ENCODE assay signal across 8 cellular contexts in the genomic region with DNA sequence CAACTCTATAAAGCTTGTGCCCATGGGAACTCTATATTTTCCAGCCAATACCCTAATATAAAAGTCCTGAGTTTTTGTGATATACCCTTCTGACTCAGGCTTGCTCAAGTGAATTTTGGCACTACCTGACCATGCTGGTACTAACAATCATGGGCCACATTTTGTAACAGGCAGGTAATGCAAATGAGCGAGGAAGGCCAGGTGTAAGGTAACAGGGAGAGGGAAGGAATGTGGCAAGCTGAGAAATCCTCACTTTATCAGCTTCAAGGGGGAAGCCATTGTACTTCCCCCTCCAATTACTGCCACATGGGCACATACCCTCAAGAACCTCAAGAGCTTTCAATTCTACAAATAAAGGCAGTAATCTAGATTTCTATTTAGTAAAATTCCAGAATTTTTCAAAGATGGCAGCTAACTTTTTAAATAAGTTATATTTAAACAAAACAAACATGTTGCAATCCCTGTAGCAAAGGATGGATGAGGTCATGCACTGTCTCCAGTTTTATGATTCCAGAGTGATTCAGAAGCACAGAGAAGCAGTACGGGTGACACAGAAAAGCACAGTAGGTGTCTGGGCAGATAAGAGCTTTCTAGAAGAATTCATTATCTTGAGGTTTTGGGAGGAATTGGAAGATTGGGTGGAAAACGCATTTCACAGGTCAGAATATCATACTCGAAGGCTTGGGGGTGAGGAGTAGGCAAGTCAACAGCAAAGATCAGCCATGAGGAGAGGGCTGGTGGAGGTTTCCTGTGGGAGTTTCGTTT.
DNase-seq lines count a peak whose midpoint lies in the region; ATAC-seq and TF ChIP-seq lines count a peak whose summit lies in the region.

No MANE protein-coding gene starts in this region.

- TF ChIP-seq CTCF in cardiac fibroblast (IDR thresholded peaks at IDR 0.05; ENCODE audit: low read depth, low read length) (no peak), natural killer cell (IDR thresholded peaks at IDR 0.05) (no peak), dorsolateral prefrontal cortex (IDR thresholded peaks at IDR 0.05 in 54 of 56, conservative IDR thresholded peaks at IDR 0.05 in 2 of 56; ENCODE audit: low read depth in 1 of 56, partially characterized antibody in 56 of 56) (no peak)

- H3K27ac ChIP-seq in CD4-positive, CD25-positive, alpha-beta regulatory T cell (ENCODE audit: insufficient read depth, low read length, poor library complexity, severe bottlenecking) = peak overlapping the region; percentile 98
- H3K27ac ChIP-seq in dorsolateral prefrontal cortex = peak overlapping the region in 22 of 59 donors; percentile 2 to 91 (median 48)

- H3K27me3 ChIP-seq in CD4-positive, CD25-positive, alpha-beta regulatory T cell (ENCODE audit: control insufficient read depth, insufficient read depth, low read length) = no peaks in the 10 kb centered on the region
- no peaks in the 10 kb centered on the region for H3K27me3 ChIP-seq in dorsolateral prefrontal cortex

- peak in 1 of 3 donors; percentile 79 for DNase-seq in CD4-positive, CD25-positive, alpha-beta regulatory T cell
- DNase-seq in LoVo (ENCODE audit: low spot score) (peak; percentile 8), cardiac fibroblast (ENCODE audit: low read depth in 2 of 2) (peak; percentile 61 to 95), natural killer cell (no peak), NCI-H2171 (lab: John Stamatoyannopoulos, UW) (no peak), dorsolateral prefrontal cortex (no peak)

- H3K9me3 Mint-ChIP-seq in CD4-positive, CD25-positive, alpha-beta regulatory T cell = peaks cover 0 to 11% (median 5%) of the 10 kb centered on the region in 7 donors
- H3K9me3 Mint-ChIP-seq in natural killer cell = peaks cover 0 to 2% of the 10 kb centered on the region in 2 donors

- peaks cover 30 to 94% (median 78%) of the 10 kb centered on the region in 4 donors for H3K4me1 Mint-ChIP-seq in CD4-positive, CD25-positive, alpha-beta regulatory T cell
- H3K4me1 Mint-ChIP-seq in natural killer cell = peaks cover 57 to 67% of the 10 kb centered on the region in 2 donors

- H3K36me3 Mint-ChIP-seq in CD4-positive, CD25-positive, alpha-beta regulatory T cell = peaks cover 22% of the 10 kb centered on the region
- H3K36me3 Mint-ChIP-seq in natural killer cell = no peaks in the 10 kb centered on the region

- H3K4me3 ChIP-seq in CD4-positive, CD25-positive, alpha-beta regulatory T cell (ENCODE audit: low read depth, low read length) = peak overlapping the region; percentile 67
- H3K4me3 ChIP-seq in cardiac fibroblast (replicated peaks in 1 of 2; ENCODE audit: low read depth in 2 of 2, low read length in 2 of 2) = peak overlapping the region in 1 of 2 donors; percentile 43
- peak overlapping the region in 5 of 59 donors; percentile 7 to 21 (median 16) for H3K4me3 ChIP-seq in dorsolateral prefrontal cortex

- no peaks in the 10 kb centered on the region for H3K27me3 Mint-ChIP-seq in CD4-positive, CD25-positive, alpha-beta regulatory T cell
- no peaks in the 10 kb centered on the region for H3K27me3 Mint-ChIP-seq in natural killer cell (ENCODE audit: low read depth in 2 of 2)

- H3K9me3 ChIP-seq in CD4-positive, CD25-positive, alpha-beta regulatory T cell (ENCODE audit: control insufficient read depth in 2 of 2, low read length in 2 of 2) = peaks cover 0 to 3% of the 10 kb centered on the region in 2 experiments

- H3K27ac Mint-ChIP-seq in CD4-positive, CD25-positive, alpha-beta regulatory T cell = peak overlapping the region; percentile 96 to 99 (median 98)
- H3K27ac Mint-ChIP-seq in natural killer cell = peak overlapping the region; percentile 86 to 95

- no peak for ATAC-seq in CD4-positive, CD25-positive, alpha-beta regulatory T cell (ENCODE audit: low read depth in 2 of 2)
- ATAC-seq in natural killer cell (peak; percentile 41 to 63 (median 62)), GM19328 (IDR thresholded peaks at IDR 0.05; ENCODE audit: unreplicated experiment) (no peak), GM21619 (IDR thresholded peaks at IDR 0.05; ENCODE audit: unreplicated experiment) (no peak)

- peaks cover 87% of the 10 kb centered on the region for H3K4me1 ChIP-seq in CD4-positive, CD25-positive, alpha-beta regulatory T cell (ENCODE audit: control insufficient read depth, insufficient read depth, low read length, poor library complexity, severe bottlenecking)

- intact Hi-C loops in natural killer cell (cut with micrococcal nuclease) = loop anchor here (10.0 kb wide), 1 partner anchor 271 kb away; no protein-coding TSS in a partner anchor
- intact Hi-C loops in dorsolateral prefrontal cortex (cut with DNase I) = no loop called here

- H3K36me3 ChIP-seq in CD4-positive, CD25-positive, alpha-beta regulatory T cell (ENCODE audit: control insufficient read depth, insufficient read depth, low read length) = peaks cover 4% of the 10 kb centered on the region

- H3K4me3 Mint-ChIP-seq in CD4-positive, CD25-positive, alpha-beta regulatory T cell = peak overlapping the region; percentile 71 to 96 (median 84)
- peak overlapping the region; percentile 84 for H3K4me3 Mint-ChIP-seq in natural killer cell

Comparison
In these comparisons a context has a peak if more than half of its experiments do, and no peak if none do; other contexts are left out.
1. ATAC-seq: peak in natural killer cell (3 of 3); none in CD4-positive, CD25-positive, alpha-beta regulatory T cell (0 of 2), GM19328 (single experiment) and GM21619 (single experiment).
2. DNase-seq: peak in LoVo (single experiment) and cardiac fibroblast (2 of 2); none in natural killer cell (single experiment), NCI-H2171 (single experiment) and dorsolateral prefrontal cortex (0 of 10).